26 cellular contexts compared by ENCODE assay signal in genomic region chr9:15103321-15103720, GRCh38.
"Had no signal": no experiment of that assay in that cellular context is flagged by ENCODE, and none has a peak within 500 bp of the region (broad histone marks: within the 10 kb centered on the region; RNA-seq: fewer than 3 reads in every experiment).

No MANE protein-coding gene starts in this region.

- H2AFZ ChIP-seq: neural progenitor cell had no signal

- H3K9ac ChIP-seq: neural progenitor cell had no signal

- H3K27me3 ChIP-seq: left lung, neural progenitor cell, ovary, spleen, suprapubic skin, tibial artery, upper lobe of right lung had no signal

- H3K4me2 ChIP-seq: neural progenitor cell had no signal

- H3K4me1 ChIP-seq: left lung, lower lobe of right lung, neural progenitor cell, prostate gland, spleen, tibial artery had no signal

- H3K4me3 ChIP-seq: left lung, lower lobe of right lung, neural progenitor cell, ovary, prostate gland, skin epidermis, spleen, suprapubic skin, thoracic aorta, tibial artery, upper lobe of right lung had no signal

- H3K36me3 ChIP-seq: left lung, lower lobe of right lung, neural progenitor cell, ovary, prostate gland, spleen, suprapubic skin, thoracic aorta, tibial artery, upper lobe of right lung had no signal

- H3K9me3 ChIP-seq: left lung, lower lobe of right lung, ovary, prostate gland, thoracic aorta, upper lobe of right lung had no signal

- DNase-seq: hypothalamus; immature natural killer cell; kidney; left colon; left lung; lower lobe of right lung; mammary epithelial cell; mesendoderm; naive B cell; natural killer cell; nephron progenitor cell; ovary; posterior cingulate gyrus; retina; right cardiac atrium; spleen; stimulated activated CD4-positive, alpha-beta T cell treated with anti-CD3 and anti-CD28 coated beads, Interleukin-4, amount 100 ng/mL, for 24 hours; stimulated activated naive CD4-positive, alpha-beta T cell; tibial artery; trophoblast cell; upper lobe of right lung had no signal

- H3K27ac ChIP-seq: left lung, lower lobe of right lung, neural progenitor cell, ovary, prostate gland, skin epidermis, spleen, suprapubic skin, thoracic aorta, tibial artery, upper lobe of right lung had no signal
